In genomic region chr6:149499066-149499465, GRCh38 we compare ENCODE assay signal across 9 cellular contexts. TPM values are rescaled to one million over a fixed set of nuclear protein-coding genes. Genes with fewer than 3 reads are reported as not detected.
DNase-seq lines count a peak whose midpoint lies in the region; ATAC-seq, FAIRE-seq and TF ChIP-seq lines count a peak whose summit lies in the region.
"Had no signal": no experiment of that assay in that cellular context is flagged by ENCODE, and none has a peak within 500 bp of the region (broad histone marks: within the 10 kb centered on the region; RNA-seq: fewer than 3 reads in every experiment).

No MANE protein-coding gene starts in this region.

- TF ChIP-seq POLR2A in endothelial cell of umbilical vein (IDR thresholded peaks at IDR 0.05; ENCODE audit: low read depth, low read length): no peak
- TF ChIP-seq POLR2A in vagina (IDR thresholded peaks at IDR 0.05): no peak

- dilution Hi-C loops in endothelial cell of umbilical vein (cut with MboI; ENCODE audit: extremely low pct_ligation_motif_present, low sequenced_read_pairs): no loop called here

- FAIRE-seq in endothelial cell of umbilical vein (lab: Jason Lieb, UNC): peak; percentile 58

- no peak overlapping the region for H3K27ac ChIP-seq in endothelial cell of umbilical vein (ENCODE audit: insufficient read depth, low read depth, low read length)
- H3K27ac ChIP-seq in vagina: no peak overlapping the region

- H3K36me3 ChIP-seq in endothelial cell of umbilical vein (ENCODE audit: control insufficient read depth in 2 of 2, extremely low read depth in 1 of 2, insufficient read depth in 2 of 2, low read length in 2 of 2): no peaks in the 10 kb centered on the region
- no peaks in the 10 kb centered on the region for H3K36me3 ChIP-seq in vagina

- H3K4me3 ChIP-seq in endothelial cell of umbilical vein (replicated peaks in 1 of 3; ENCODE audit: insufficient read depth in 1 of 3, low read depth in 1 of 3, low read length in 3 of 3): no peak overlapping the region
- no peak overlapping the region for H3K4me3 ChIP-seq in vagina

- no peak overlapping the region for H3K4me2 ChIP-seq in endothelial cell of umbilical vein (ENCODE audit: insufficient read depth, low read length)

- H3K27me3 ChIP-seq in endothelial cell of umbilical vein (ENCODE audit: control insufficient read depth in 2 of 2, insufficient read depth in 2 of 2, low read length in 2 of 2): no peaks in the 10 kb centered on the region
- no peaks in the 10 kb centered on the region for H3K27me3 ChIP-seq in vagina

- no peak overlapping the region for H3K9ac ChIP-seq in endothelial cell of umbilical vein (replicated peaks; ENCODE audit: extremely low read depth, insufficient read depth, low read length)

- no peaks in the 10 kb centered on the region for H3K4me1 ChIP-seq in endothelial cell of umbilical vein (ENCODE audit: control insufficient read depth, extremely low read depth, insufficient read depth, low read length)
- H3K4me1 ChIP-seq in vagina: no peaks in the 10 kb centered on the region

- TF ChIP-seq CTCF in endothelial cell of umbilical vein (IDR thresholded peaks at IDR 0.05; ENCODE audit: extremely low read depth in 1 of 2, insufficient read depth in 1 of 2, low read depth in 1 of 2, low read length in 2 of 2) (no peak), vagina (IDR thresholded peaks at IDR 0.05) (no peak)

- H3K9me1 ChIP-seq in endothelial cell of umbilical vein (replicated peaks; ENCODE audit: control insufficient read depth, extremely low read depth, insufficient read depth, low read length): no peaks in the 10 kb centered on the region

- POLR2A ChIA-PET in endothelial cell of umbilical vein (lab: Charles Lee): no interaction called here

- DNase-seq in NCI-H2196 (lab: John Stamatoyannopoulos, UW; ENCODE audit: unreplicated experiment) (peak; percentile 30), NCI-H2196 treated with DMSO at 0.1 percent for 48 hours (lab: John Stamatoyannopoulos, UW; ENCODE audit: unreplicated experiment) (no peak), RKO (ENCODE audit: low spot score) (peak; percentile 46), endothelial cell of umbilical vein (ENCODE audit: low read depth, low spot score) (peak; percentile 57), renal cortical epithelial cell (ENCODE audit: low read depth) (peak; percentile 78), vagina (ENCODE audit: extremely low spot score in 2 of 2) (no peak), GDM1 (lab: John Stamatoyannopoulos, UW) (no peak)
- DNase-seq: ACHN had no signal

- intact Hi-C loops in endothelial cell of umbilical vein (cut with micrococcal nuclease): no loop called here
- intact Hi-C loops in vagina (cut with DNase I): no loop called here

- no peaks in the 10 kb centered on the region for H3K9me3 ChIP-seq in endothelial cell of umbilical vein (replicated peaks; ENCODE audit: control insufficient read depth, insufficient read depth, low read length)
- H3K9me3 ChIP-seq in vagina: no peaks in the 10 kb centered on the region

- H2AFZ ChIP-seq in endothelial cell of umbilical vein (ENCODE audit: low read depth, low read length): no peak overlapping the region

- BruUV-seq in endothelial cell of umbilical vein (replicated peaks; lab: Mats Ljungman, UMichigan): no TSS peak

- H4K20me1 ChIP-seq in endothelial cell of umbilical vein (replicated peaks; ENCODE audit: control insufficient read depth, extremely low read depth, insufficient read depth, low read length): no peaks in the 10 kb centered on the region

- ATAC-seq in HG03097 (IDR thresholded peaks at IDR 0.05; ENCODE audit: low FRiP score, unreplicated experiment): no peak

- CTCF ChIA-PET in endothelial cell of umbilical vein (lab: Charles Lee): interaction anchor here (0.8 to 1.0 kb wide), 2 partner anchors 18 to 470 kb away, joined by 3 to 4 read pairs; no protein-coding TSS in a partner anchor

- no peaks in the 10 kb centered on the region for H3K79me2 ChIP-seq in endothelial cell of umbilical vein (ENCODE audit: control insufficient read depth, insufficient read depth, low read length)

TF ChIP-seq in endothelial cell of umbilical vein, 7 proteins besides CTCF, POLR2A, EP300 and RAD21:
- TF ChIP-seq FOS (IDR thresholded peaks at IDR 0.05; ENCODE audit: borderline replicate concordance, insufficient read depth, low read length) (peak; percentile 38), GATA2 (IDR thresholded peaks at IDR 0.05; ENCODE audit: insufficient read depth, insufficient read length, low read depth, low read length) (no peak)

RNA-seq across cellular contexts. Expression of gene ZC3H12D, which starts 14.3 kb away (rescaled TPM):
- total RNA-seq in endothelial cell of umbilical vein (not detected in 2 replicates), renal cortical epithelial cell (0.15 TPM in 1 of 2 replicates, not detected in the other), vagina (2.2 TPM)
- 0.03 and 0.06 TPM in 2 replicates for polyA plus RNA-seq in endothelial cell of umbilical vein
- polyA plus RNA-seq in endothelial cell of umbilical vein (2011; cell fraction: cytosol; rRNA removed): not detected in 2 replicates
- 0.08 and 0.50 TPM in 2 replicates for polyA plus RNA-seq in endothelial cell of umbilical vein (2011; cell fraction: nucleus; rRNA removed)
- polyA plus RNA-seq in endothelial cell of umbilical vein (2012): not detected in 2 replicates
- polyA minus RNA-seq in endothelial cell of umbilical vein: not detected in 2 replicates
- not detected for polyA minus RNA-seq in endothelial cell of umbilical vein (2011; cell fraction: cytosol; rRNA and poly(A)+ RNA removed)
- polyA minus RNA-seq in endothelial cell of umbilical vein (2011; cell fraction: nucleus; rRNA and poly(A)+ RNA removed): not detected in 2 replicates

RNA-seq across cellular contexts. Expression of gene PPIL4, which starts 46.8 kb away (rescaled TPM):
- 24.3 and 27.8 TPM in 2 replicates for total RNA-seq in endothelial cell of umbilical vein
- polyA plus RNA-seq in endothelial cell of umbilical vein: 1.2 and 2.2 TPM in 2 replicates
- polyA plus RNA-seq in endothelial cell of umbilical vein (2011; cell fraction: cytosol; rRNA removed): 4.0 and 4.3 TPM in 2 replicates
- polyA plus RNA-seq in endothelial cell of umbilical vein (2011; cell fraction: nucleus; rRNA removed): 6.3 and 9.3 TPM in 2 replicates
- 16.2 and 23.6 TPM in 2 replicates for polyA plus RNA-seq in endothelial cell of umbilical vein (2012)
- polyA minus RNA-seq in endothelial cell of umbilical vein: 3.5 and 3.6 TPM in 2 replicates
- polyA minus RNA-seq in endothelial cell of umbilical vein (2011; cell fraction: cytosol; rRNA and poly(A)+ RNA removed): 3.0 TPM
- polyA minus RNA-seq in endothelial cell of umbilical vein (2011; cell fraction: nucleus; rRNA and poly(A)+ RNA removed): 7.5 and 8.0 TPM in 2 replicates
- 38.7 and 59.0 TPM in 2 replicates for total RNA-seq in renal cortical epithelial cell
- 20.1 TPM for total RNA-seq in vagina

Comparison
In these comparisons a context has a peak if more than half of its experiments do, and no peak if none do; other contexts are left out.
1. DNase-seq: peak in NCI-H2196 (single experiment), RKO (single experiment), endothelial cell of umbilical vein (single experiment) and renal cortical epithelial cell (single experiment); none in NCI-H2196 treated with DMSO at 0.1 percent for 48 hours (single experiment), vagina (0 of 2) and GDM1 (single experiment).